Comparison of ENCODE assay signal across 1 cellular context in the genomic region with DNA sequence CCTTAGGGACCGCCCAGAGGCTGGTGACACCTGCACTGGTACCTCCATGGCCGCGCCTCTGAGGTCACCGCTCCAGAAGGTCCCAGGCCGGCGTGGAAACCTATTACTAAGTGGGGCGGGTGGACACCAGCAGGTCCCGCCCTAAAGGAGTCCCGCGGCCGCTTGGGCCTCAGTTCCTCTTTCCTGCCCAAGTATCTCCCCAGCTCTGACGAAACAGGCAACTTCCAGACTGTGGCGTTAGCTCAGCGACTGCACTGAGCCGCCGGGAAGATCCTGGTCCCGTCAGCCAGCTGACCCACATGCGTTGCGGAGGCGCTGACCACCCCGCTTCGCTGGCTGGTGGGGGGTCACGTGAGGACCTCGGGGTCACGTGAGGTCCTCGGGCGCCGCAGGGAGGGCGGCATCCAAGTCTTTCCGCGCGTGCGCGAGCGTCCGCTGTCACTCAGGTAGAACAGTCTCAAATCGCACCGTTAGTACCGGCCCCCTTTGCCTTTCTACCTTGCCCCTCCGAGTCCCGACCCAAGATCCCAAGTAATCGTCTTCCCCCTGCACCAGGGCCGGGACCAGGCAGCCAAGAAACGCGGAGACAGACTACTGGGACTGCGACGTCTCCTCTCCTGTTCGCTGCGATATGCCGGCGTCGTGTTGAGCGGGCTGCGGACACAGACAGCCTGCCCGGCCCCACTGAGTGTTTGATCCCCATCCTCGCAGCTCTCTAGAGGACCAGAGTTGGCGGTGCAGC.
TF ChIP-seq lines count a peak whose summit lies in the region.

No MANE protein-coding gene starts in this region.

TF ChIP-seq in HepG2, 621 proteins besides CTCF, POLR2A, EP300 and RAD21 (continued from another document and continues in another):
- TF ChIP-seq, protein P1, sequence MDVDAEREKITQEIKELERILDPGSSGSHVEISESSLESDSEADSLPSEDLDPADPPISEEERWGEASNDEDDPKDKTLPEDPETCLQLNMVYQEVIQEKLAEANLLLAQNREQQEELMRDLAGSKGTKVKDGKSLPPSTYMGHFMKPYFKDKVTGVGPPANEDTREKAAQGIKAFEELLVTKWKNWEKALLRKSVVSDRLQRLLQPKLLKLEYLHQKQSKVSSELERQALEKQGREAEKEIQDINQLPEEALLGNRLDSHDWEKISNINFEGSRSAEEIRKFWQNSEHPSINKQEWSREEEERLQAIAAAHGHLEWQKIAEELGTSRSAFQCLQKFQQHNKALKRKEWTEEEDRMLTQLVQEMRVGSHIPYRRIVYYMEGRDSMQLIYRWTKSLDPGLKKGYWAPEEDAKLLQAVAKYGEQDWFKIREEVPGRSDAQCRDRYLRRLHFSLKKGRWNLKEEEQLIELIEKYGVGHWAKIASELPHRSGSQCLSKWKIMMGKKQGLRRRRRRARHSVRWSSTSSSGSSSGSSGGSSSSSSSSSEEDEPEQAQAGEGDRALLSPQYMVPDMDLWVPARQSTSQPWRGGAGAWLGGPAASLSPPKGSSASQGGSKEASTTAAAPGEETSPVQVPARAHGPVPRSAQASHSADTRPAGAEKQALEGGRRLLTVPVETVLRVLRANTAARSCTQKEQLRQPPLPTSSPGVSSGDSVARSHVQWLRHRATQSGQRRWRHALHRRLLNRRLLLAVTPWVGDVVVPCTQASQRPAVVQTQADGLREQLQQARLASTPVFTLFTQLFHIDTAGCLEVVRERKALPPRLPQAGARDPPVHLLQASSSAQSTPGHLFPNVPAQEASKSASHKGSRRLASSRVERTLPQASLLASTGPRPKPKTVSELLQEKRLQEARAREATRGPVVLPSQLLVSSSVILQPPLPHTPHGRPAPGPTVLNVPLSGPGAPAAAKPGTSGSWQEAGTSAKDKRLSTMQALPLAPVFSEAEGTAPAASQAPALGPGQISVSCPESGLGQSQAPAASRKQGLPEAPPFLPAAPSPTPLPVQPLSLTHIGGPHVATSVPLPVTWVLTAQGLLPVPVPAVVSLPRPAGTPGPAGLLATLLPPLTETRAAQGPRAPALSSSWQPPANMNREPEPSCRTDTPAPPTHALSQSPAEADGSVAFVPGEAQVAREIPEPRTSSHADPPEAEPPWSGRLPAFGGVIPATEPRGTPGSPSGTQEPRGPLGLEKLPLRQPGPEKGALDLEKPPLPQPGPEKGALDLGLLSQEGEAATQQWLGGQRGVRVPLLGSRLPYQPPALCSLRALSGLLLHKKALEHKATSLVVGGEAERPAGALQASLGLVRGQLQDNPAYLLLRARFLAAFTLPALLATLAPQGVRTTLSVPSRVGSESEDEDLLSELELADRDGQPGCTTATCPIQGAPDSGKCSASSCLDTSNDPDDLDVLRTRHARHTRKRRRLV (CRISPR knock-in tag; IDR thresholded peaks at IDR 0.05), result no peak
- TF ChIP-seq STAG1 (CRISPR knock-in tag; IDR thresholded peaks at IDR 0.05), result no peak
- TF ChIP-seq, protein P2, sequence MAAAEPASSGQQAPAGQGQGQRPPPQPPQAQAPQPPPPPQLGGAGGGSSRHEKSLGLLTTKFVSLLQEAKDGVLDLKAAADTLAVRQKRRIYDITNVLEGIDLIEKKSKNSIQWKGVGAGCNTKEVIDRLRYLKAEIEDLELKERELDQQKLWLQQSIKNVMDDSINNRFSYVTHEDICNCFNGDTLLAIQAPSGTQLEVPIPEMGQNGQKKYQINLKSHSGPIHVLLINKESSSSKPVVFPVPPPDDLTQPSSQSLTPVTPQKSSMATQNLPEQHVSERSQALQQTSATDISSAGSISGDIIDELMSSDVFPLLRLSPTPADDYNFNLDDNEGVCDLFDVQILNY (CRISPR knock-in tag; conservative IDR thresholded peaks at IDR 0.05), result no peak
- TF ChIP-seq, protein P3, sequence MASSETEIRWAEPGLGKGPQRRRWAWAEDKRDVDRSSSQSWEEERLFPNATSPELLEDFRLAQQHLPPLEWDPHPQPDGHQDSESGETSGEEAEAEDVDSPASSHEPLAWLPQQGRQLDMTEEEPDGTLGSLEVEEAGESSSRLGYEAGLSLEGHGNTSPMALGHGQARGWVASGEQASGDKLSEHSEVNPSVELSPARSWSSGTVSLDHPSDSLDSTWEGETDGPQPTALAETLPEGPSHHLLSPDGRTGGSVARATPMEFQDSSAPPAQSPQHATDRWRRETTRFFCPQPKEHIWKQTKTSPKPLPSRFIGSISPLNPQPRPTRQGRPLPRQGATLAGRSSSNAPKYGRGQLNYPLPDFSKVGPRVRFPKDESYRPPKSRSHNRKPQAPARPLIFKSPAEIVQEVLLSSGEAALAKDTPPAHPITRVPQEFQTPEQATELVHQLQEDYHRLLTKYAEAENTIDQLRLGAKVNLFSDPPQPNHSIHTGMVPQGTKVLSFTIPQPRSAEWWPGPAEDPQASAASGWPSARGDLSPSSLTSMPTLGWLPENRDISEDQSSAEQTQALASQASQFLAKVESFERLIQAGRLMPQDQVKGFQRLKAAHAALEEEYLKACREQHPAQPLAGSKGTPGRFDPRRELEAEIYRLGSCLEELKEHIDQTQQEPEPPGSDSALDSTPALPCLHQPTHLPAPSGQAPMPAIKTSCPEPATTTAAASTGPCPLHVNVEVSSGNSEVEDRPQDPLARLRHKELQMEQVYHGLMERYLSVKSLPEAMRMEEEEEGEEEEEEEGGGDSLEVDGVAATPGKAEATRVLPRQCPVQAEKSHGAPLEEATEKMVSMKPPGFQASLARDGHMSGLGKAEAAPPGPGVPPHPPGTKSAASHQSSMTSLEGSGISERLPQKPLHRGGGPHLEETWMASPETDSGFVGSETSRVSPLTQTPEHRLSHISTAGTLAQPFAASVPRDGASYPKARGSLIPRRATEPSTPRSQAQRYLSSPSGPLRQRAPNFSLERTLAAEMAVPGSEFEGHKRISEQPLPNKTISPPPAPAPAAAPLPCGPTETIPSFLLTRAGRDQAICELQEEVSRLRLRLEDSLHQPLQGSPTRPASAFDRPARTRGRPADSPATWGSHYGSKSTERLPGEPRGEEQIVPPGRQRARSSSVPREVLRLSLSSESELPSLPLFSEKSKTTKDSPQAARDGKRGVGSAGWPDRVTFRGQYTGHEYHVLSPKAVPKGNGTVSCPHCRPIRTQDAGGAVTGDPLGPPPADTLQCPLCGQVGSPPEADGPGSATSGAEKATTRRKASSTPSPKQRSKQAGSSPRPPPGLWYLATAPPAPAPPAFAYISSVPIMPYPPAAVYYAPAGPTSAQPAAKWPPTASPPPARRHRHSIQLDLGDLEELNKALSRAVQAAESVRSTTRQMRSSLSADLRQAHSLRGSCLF (CRISPR knock-in tag; IDR thresholded peaks at IDR 0.05; ENCODE audit: borderline replicate concordance), result no peak
- TF ChIP-seq DMAP1 (CRISPR knock-in tag; IDR thresholded peaks at IDR 0.05), result 0 out of 2 replicates have a peak, but pooled peaks have one; percentile 23
- TF ChIP-seq MLLT10 (CRISPR knock-in tag; IDR thresholded peaks at IDR 0.05), result no peak
- TF ChIP-seq, protein P4, sequence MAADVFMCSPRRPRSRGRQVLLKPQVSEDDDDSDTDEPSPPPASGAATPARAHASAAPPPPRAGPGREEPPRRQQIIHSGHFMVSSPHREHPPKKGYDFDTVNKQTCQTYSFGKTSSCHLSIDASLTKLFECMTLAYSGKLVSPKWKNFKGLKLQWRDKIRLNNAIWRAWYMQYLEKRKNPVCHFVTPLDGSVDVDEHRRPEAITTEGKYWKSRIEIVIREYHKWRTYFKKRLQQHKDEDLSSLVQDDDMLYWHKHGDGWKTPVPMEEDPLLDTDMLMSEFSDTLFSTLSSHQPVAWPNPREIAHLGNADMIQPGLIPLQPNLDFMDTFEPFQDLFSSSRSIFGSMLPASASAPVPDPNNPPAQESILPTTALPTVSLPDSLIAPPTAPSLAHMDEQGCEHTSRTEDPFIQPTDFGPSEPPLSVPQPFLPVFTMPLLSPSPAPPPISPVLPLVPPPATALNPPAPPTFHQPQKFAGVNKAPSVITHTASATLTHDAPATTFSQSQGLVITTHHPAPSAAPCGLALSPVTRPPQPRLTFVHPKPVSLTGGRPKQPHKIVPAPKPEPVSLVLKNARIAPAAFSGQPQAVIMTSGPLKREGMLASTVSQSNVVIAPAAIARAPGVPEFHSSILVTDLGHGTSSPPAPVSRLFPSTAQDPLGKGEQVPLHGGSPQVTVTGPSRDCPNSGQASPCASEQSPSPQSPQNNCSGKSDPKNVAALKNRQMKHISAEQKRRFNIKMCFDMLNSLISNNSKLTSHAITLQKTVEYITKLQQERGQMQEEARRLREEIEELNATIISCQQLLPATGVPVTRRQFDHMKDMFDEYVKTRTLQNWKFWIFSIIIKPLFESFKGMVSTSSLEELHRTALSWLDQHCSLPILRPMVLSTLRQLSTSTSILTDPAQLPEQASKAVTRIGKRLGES (CRISPR knock-in tag; IDR thresholded peaks at IDR 0.05; ENCODE audit: borderline replicate concordance), result no peak
- TF ChIP-seq IKZF1 (IDR thresholded peaks at IDR 0.05), result no peak
- no peak for TF ChIP-seq ZNF629 (CRISPR knock-in tag; conservative IDR thresholded peaks at IDR 0.05)
- TF ChIP-seq RFX1 (IDR thresholded peaks at IDR 0.05), result no peak
- TF ChIP-seq, protein P5, sequence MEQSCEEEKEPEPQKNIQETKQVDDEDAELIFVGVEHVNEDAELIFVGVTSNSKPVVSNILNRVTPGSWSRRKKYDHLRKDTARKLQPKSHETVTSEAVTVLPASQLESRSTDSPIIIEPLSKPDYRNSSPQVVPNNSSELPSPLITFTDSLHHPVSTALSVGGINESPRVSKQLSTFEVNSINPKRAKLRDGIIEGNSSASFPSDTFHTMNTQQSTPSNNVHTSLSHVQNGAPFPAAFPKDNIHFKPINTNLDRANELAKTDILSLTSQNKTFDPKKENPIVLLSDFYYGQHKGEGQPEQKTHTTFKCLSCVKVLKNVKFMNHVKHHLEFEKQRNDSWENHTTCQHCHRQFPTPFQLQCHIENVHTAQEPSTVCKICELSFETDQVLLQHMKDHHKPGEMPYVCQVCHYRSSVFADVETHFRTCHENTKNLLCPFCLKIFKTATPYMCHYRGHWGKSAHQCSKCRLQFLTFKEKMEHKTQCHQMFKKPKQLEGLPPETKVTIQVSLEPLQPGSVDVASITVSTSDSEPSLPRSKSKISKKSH (CRISPR knock-in tag; IDR thresholded peaks at IDR 0.05; ENCODE audit: borderline replicate concordance), result no peak; the same call in 1 of the 2 replicates
- TF ChIP-seq ZNF343 (CRISPR knock-in tag; IDR thresholded peaks at IDR 0.05), result no peak; the same call in 1 of the 2 replicates
- TF ChIP-seq, protein P6, sequence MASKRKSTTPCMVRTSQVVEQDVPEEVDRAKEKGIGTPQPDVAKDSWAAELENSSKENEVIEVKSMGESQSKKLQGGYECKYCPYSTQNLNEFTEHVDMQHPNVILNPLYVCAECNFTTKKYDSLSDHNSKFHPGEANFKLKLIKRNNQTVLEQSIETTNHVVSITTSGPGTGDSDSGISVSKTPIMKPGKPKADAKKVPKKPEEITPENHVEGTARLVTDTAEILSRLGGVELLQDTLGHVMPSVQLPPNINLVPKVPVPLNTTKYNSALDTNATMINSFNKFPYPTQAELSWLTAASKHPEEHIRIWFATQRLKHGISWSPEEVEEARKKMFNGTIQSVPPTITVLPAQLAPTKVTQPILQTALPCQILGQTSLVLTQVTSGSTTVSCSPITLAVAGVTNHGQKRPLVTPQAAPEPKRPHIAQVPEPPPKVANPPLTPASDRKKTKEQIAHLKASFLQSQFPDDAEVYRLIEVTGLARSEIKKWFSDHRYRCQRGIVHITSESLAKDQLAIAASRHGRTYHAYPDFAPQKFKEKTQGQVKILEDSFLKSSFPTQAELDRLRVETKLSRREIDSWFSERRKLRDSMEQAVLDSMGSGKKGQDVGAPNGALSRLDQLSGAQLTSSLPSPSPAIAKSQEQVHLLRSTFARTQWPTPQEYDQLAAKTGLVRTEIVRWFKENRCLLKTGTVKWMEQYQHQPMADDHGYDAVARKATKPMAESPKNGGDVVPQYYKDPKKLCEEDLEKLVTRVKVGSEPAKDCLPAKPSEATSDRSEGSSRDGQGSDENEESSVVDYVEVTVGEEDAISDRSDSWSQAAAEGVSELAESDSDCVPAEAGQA (IDR thresholded peaks at IDR 0.05; ENCODE audit: low read depth), result no peak
- TF ChIP-seq, protein P6 (CRISPR knock-in tag; IDR thresholded peaks at IDR 0.05; ENCODE audit: borderline replicate concordance), result no peak
- no peak for TF ChIP-seq HOXA7 (CRISPR knock-in tag; IDR thresholded peaks at IDR 0.05)
- no peak for TF ChIP-seq PAWR (CRISPR knock-in tag; IDR thresholded peaks at IDR 0.05; ENCODE audit: borderline replicate concordance)
- TF ChIP-seq, protein P7, sequence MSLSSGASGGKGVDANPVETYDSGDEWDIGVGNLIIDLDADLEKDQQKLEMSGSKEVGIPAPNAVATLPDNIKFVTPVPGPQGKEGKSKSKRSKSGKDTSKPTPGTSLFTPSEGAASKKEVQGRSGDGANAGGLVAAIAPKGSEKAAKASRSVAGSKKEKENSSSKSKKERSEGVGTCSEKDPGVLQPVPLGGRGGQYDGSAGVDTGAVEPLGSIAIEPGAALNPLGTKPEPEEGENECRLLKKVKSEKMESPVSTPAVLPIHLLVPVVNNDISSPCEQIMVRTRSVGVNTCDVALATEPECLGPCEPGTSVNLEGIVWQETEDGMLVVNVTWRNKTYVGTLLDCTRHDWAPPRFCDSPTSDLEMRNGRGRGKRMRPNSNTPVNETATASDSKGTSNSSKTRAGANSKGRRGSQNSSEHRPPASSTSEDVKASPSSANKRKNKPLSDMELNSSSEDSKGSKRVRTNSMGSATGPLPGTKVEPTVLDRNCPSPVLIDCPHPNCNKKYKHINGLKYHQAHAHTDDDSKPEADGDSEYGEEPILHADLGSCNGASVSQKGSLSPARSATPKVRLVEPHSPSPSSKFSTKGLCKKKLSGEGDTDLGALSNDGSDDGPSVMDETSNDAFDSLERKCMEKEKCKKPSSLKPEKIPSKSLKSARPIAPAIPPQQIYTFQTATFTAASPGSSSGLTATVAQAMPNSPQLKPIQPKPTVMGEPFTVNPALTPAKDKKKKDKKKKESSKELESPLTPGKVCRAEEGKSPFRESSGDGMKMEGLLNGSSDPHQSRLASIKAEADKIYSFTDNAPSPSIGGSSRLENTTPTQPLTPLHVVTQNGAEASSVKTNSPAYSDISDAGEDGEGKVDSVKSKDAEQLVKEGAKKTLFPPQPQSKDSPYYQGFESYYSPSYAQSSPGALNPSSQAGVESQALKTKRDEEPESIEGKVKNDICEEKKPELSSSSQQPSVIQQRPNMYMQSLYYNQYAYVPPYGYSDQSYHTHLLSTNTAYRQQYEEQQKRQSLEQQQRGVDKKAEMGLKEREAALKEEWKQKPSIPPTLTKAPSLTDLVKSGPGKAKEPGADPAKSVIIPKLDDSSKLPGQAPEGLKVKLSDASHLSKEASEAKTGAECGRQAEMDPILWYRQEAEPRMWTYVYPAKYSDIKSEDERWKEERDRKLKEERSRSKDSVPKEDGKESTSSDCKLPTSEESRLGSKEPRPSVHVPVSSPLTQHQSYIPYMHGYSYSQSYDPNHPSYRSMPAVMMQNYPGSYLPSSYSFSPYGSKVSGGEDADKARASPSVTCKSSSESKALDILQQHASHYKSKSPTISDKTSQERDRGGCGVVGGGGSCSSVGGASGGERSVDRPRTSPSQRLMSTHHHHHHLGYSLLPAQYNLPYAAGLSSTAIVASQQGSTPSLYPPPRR (CRISPR knock-in tag; IDR thresholded peaks at IDR 0.05; ENCODE audit: borderline replicate concordance), result no peak
- TF ChIP-seq DNMT3B (CRISPR knock-in tag; conservative IDR thresholded peaks at IDR 0.05), result no peak
